8 cellular contexts compared by ENCODE assay signal in the genomic region with DNA sequence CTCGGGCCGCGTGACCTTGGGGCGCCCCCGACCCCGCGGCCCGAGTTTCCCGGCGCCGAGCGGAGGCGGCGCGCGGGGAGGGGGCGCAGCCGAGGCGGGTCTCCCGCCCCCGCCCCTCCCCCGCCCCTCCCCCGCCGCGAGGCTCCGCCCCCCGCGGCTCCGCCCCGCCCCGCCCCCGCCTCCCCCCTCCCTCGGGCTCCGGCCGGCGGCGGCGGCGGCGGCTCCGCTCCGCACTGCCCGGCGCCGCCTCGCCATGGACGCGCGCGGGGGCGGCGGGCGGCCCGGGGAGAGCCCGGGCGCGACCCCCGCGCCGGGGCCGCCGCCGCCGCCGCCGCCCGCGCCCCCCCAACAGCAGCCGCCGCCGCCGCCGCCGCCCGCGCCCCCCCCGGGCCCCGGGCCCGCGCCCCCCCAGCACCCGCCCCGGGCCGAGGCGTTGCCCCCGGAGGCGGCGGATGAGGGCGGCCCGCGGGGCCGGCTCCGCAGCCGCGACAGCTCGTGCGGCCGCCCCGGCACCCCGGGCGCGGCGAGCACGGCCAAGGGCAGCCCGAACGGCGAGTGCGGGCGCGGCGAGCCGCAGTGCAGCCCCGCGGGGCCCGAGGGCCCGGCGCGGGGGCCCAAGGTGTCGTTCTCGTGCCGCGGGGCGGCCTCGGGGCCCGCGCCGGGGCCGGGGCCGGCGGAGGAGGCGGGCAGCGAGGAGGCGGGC. TPM values are rescaled to one million over a fixed set of nuclear protein-coding genes. Genes with fewer than 3 reads are reported as not detected.
DNase-seq lines count a peak whose midpoint lies in the region; ATAC-seq and TF ChIP-seq lines count a peak whose summit lies in the region.

Gene HCN2, plus strand, starts transcription at position 189 of the 703 bp plus-strand sequence. Its CDS starts 65 bp downstream, at position 254.

- no peaks in the 10 kb centered on the region for H3K9me3 ChIP-seq in WERI-Rb-1 (ENCODE audit: severe bottlenecking)
- no peaks in the 10 kb centered on the region for H3K9me3 ChIP-seq in right cardiac atrium (ENCODE audit: control insufficient read depth, low read length)
- H3K9me3 ChIP-seq in suprapubic skin, result no peaks in the 10 kb centered on the region

- peaks cover 22% of the 10 kb centered on the region for H3K27me3 Mint-ChIP-seq in activated CD8-positive, alpha-beta T cell treated with anti-CD3 and anti-CD28 coated beads, Interleukin-2, amount 10 ng/mL, durations not matched to agents 7 days and 5 days (ENCODE audit: low read depth)
- peaks cover 21% of the 10 kb centered on the region for H3K27me3 Mint-ChIP-seq in activated CD8-positive, alpha-beta T cell treated with anti-CD3 and anti-CD28 coated beads for 36 hours

- no peaks in the 10 kb centered on the region for H3K36me3 Mint-ChIP-seq in activated CD8-positive, alpha-beta T cell treated with anti-CD3 and anti-CD28 coated beads, Interleukin-2, amount 10 ng/mL, durations not matched to agents 7 days and 5 days (ENCODE audit: low read depth)
- no peaks in the 10 kb centered on the region for H3K36me3 Mint-ChIP-seq in activated CD8-positive, alpha-beta T cell treated with anti-CD3 and anti-CD28 coated beads for 36 hours (ENCODE audit: low read depth)

- ATAC-seq in activated CD8-positive, alpha-beta T cell treated with anti-CD3 and anti-CD28 coated beads, Interleukin-2, amount 10 ng/mL, durations not matched to agents 7 days and 5 days, result peak; percentile 2
- ATAC-seq in activated CD8-positive, alpha-beta T cell treated with anti-CD3 and anti-CD28 coated beads for 36 hours, result no peak
- no peak for ATAC-seq in right cardiac atrium

- DNase-seq in activated CD8-positive, alpha-beta T cell treated with anti-CD3 and anti-CD28 coated beads, Interleukin-2, amount 10 ng/mL, durations not matched to agents 7 days and 5 days, result no peak
- DNase-seq in activated CD8-positive, alpha-beta T cell treated with anti-CD3 and anti-CD28 coated beads for 36 hours, result no peak
- DNase-seq in WERI-Rb-1 (no peak), right cardiac atrium (no peak), suprapubic skin (ENCODE audit: low spot score in 2 of 2) (no peak), cerebellar cortex (ENCODE audit: low spot score) (no peak), kidney glomerular epithelial cell (lab: John Stamatoyannopoulos, UW) (no peak)
- DNase-seq in effector CD8-positive, alpha-beta T cell (lab: John Stamatoyannopoulos, UW), result no peak

- no peak within 1 kb of the TSS for H3K27ac Mint-ChIP-seq in activated CD8-positive, alpha-beta T cell treated with anti-CD3 and anti-CD28 coated beads, Interleukin-2, amount 10 ng/mL, durations not matched to agents 7 days and 5 days
- H3K27ac Mint-ChIP-seq in activated CD8-positive, alpha-beta T cell treated with anti-CD3 and anti-CD28 coated beads for 36 hours, result no peak within 1 kb of the TSS

- no peak for TF ChIP-seq CTCF in activated CD8-positive, alpha-beta T cell treated with anti-CD3 and anti-CD28 coated beads for 36 hours (IDR thresholded peaks at IDR 0.05)
- TF ChIP-seq CTCF in WERI-Rb-1 (IDR thresholded peaks at IDR 0.05; ENCODE audit: low read depth, low read length) (no peak), suprapubic skin (IDR thresholded peaks at IDR 0.05) (no peak)

- under 1% methylated on average over 112 of the region's 132 CpGs for WGBS in right cardiac atrium
- WGBS in suprapubic skin, result no CpG with 5 or more reads among the region's 132 CpGs

- peaks cover 2% of the 10 kb centered on the region for H3K4me1 Mint-ChIP-seq in activated CD8-positive, alpha-beta T cell treated with anti-CD3 and anti-CD28 coated beads, Interleukin-2, amount 10 ng/mL, durations not matched to agents 7 days and 5 days (ENCODE audit: low read depth)
- H3K4me1 Mint-ChIP-seq in activated CD8-positive, alpha-beta T cell treated with anti-CD3 and anti-CD28 coated beads for 36 hours (ENCODE audit: low read depth), result peaks cover 2% of the 10 kb centered on the region

- H3K4me1 ChIP-seq in right cardiac atrium (ENCODE audit: control insufficient read depth, insufficient read depth, low read length) (no peaks in the 10 kb centered on the region), suprapubic skin (peaks cover 35% of the 10 kb centered on the region)

- peak within 1 kb of the TSS; percentile 30 for H3K4me3 ChIP-seq in WERI-Rb-1 (ENCODE audit: low read depth, low read length)
- peak within 1 kb of the TSS; percentile 37 for H3K4me3 ChIP-seq in right cardiac atrium (ENCODE audit: low read length)
- peak within 1 kb of the TSS; percentile 41 for H3K4me3 ChIP-seq in suprapubic skin

- peaks cover 46% of the 10 kb centered on the region for H3K27me3 ChIP-seq in WERI-Rb-1 (ENCODE audit: insufficient read depth, low read depth, severe bottlenecking)
- no peaks in the 10 kb centered on the region for H3K27me3 ChIP-seq in right cardiac atrium (ENCODE audit: control insufficient read depth, insufficient read depth)
- H3K27me3 ChIP-seq in suprapubic skin, result peaks cover 84% of the 10 kb centered on the region

- TF ChIP-seq POLR2A in suprapubic skin (IDR thresholded peaks at IDR 0.05), result no peak

- POLR2A ChIA-PET in activated CD8-positive, alpha-beta T cell treated with anti-CD3 and anti-CD28 coated beads, Interleukin-2, amount 10 ng/mL, durations not matched to agents 7 days and 5 days (lab: Charles Lee), result no interaction called here
- POLR2A ChIA-PET in activated CD8-positive, alpha-beta T cell treated with anti-CD3 and anti-CD28 coated beads for 36 hours (lab: Charles Lee), result no interaction called here

- intact Hi-C loops in activated CD8-positive, alpha-beta T cell treated with anti-CD3 and anti-CD28 coated beads for 36 hours (cut with micrococcal nuclease), result loop anchor here (10.0 kb wide), 1 partner anchor 145 kb away; no protein-coding TSS in a partner anchor
- intact Hi-C loops in right cardiac atrium (cut with DNase I), result no loop called here

- H3K9me3 Mint-ChIP-seq in activated CD8-positive, alpha-beta T cell treated with anti-CD3 and anti-CD28 coated beads, Interleukin-2, amount 10 ng/mL, durations not matched to agents 7 days and 5 days (ENCODE audit: insufficient read depth), result no peaks in the 10 kb centered on the region
- H3K9me3 Mint-ChIP-seq in activated CD8-positive, alpha-beta T cell treated with anti-CD3 and anti-CD28 coated beads for 36 hours, result no peaks in the 10 kb centered on the region

- CTCF ChIA-PET in activated CD8-positive, alpha-beta T cell treated with anti-CD3 and anti-CD28 coated beads, Interleukin-2, amount 10 ng/mL, durations not matched to agents 7 days and 5 days (lab: Charles Lee), result no interaction called here
- CTCF ChIA-PET in activated CD8-positive, alpha-beta T cell treated with anti-CD3 and anti-CD28 coated beads for 36 hours (lab: Charles Lee), result no interaction called here

- H3K4me3 Mint-ChIP-seq in activated CD8-positive, alpha-beta T cell treated with anti-CD3 and anti-CD28 coated beads, Interleukin-2, amount 10 ng/mL, durations not matched to agents 7 days and 5 days, result no peak within 1 kb of the TSS
- no peak within 1 kb of the TSS for H3K4me3 Mint-ChIP-seq in activated CD8-positive, alpha-beta T cell treated with anti-CD3 and anti-CD28 coated beads for 36 hours

- H3K27ac ChIP-seq in WERI-Rb-1, result no peak within 1 kb of the TSS
- peak within 1 kb of the TSS; percentile 32 for H3K27ac ChIP-seq in right cardiac atrium (ENCODE audit: low read length)
- H3K27ac ChIP-seq in suprapubic skin, result no peak within 1 kb of the TSS

- no peaks in the 10 kb centered on the region for H3K36me3 ChIP-seq in WERI-Rb-1
- no peaks in the 10 kb centered on the region for H3K36me3 ChIP-seq in suprapubic skin

- TF ChIP-seq EP300 in suprapubic skin (IDR thresholded peaks at IDR 0.05), result no peak

RNA-seq across cellular contexts. Expression of gene HCN2, which starts in this region (rescaled TPM):
- total RNA-seq in activated CD8-positive, alpha-beta T cell treated with anti-CD3 and anti-CD28 coated beads, Interleukin-2, amount 10 ng/mL, durations not matched to agents 7 days and 5 days, result 1 to 10 TPM in 1 of 2 experiments, under 1 TPM in 1; 0.84 to 1.3 TPM
- total RNA-seq in activated CD8-positive, alpha-beta T cell treated with anti-CD3 and anti-CD28 coated beads for 36 hours, result under 1 TPM; 0.18 TPM
- total RNA-seq in right cardiac atrium, result 10 to 100 TPM; 15.8 to 24.7 (median 21.7) TPM
- 19.3 TPM for polyA plus RNA-seq in right cardiac atrium
- total RNA-seq in suprapubic skin, result 1 to 10 TPM in 1 of 4 donors, under 1 TPM in 3; 0.11 to 1.7 (median 0.81) TPM

Comparison
In these comparisons a context has a peak if more than half of its experiments do, and no peak if none do; other contexts are left out.
1. RNA of gene HCN2 (total RNA-seq): 15.8 to 24.7 TPM in right cardiac atrium; 0.84 to 1.3 TPM in activated CD8-positive, alpha-beta T cell treated with anti-CD3 and anti-CD28 coated beads, Interleukin-2, amount 10 ng/mL, durations not matched to agents 7 days and 5 days, 0.11 to 1.7 TPM in suprapubic skin and 0.18 TPM in activated CD8-positive, alpha-beta T cell treated with anti-CD3 and anti-CD28 coated beads for 36 hours; every median in the first group is over 4 times any median in the second.
2. Peak in every context shown above with its lines, with median percentiles within 50 percentile points of each other: H3K4me3 ChIP-seq.